In the genomic region with DNA sequence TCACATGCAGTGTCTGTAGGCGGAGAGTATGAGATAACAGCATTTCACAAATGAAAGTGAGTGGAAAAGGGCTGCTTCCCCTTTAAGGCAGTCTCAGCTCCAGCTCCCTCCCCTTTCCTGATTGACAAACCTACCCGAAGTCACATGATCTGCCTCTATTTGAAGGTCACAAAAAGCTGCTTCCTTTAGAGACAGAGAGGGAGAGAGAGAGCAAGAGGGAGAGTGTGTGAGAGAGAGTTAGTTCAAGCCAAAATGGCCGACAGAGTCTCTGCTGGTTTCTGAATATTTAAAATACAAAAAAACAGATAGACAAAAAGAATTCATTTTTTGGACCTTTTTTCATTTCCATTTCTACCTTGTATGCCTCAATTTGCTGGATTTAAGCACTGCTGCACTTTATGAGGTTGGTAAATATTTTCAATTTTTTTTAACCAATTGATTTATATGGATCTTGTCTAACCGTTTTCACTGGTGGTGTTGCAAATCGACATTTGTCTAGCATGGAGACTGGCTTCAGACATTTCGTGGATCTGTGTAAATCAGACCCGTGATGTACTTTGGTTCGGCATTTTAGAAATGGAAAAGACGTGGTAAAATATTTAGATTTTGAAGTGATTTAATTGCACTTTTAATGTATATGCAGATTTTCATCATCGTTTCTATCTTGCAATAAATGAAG, we compare ENCODE assay signal across 1 cellular context.
TF ChIP-seq lines count a peak whose summit lies in the region.

A gene with protein sequence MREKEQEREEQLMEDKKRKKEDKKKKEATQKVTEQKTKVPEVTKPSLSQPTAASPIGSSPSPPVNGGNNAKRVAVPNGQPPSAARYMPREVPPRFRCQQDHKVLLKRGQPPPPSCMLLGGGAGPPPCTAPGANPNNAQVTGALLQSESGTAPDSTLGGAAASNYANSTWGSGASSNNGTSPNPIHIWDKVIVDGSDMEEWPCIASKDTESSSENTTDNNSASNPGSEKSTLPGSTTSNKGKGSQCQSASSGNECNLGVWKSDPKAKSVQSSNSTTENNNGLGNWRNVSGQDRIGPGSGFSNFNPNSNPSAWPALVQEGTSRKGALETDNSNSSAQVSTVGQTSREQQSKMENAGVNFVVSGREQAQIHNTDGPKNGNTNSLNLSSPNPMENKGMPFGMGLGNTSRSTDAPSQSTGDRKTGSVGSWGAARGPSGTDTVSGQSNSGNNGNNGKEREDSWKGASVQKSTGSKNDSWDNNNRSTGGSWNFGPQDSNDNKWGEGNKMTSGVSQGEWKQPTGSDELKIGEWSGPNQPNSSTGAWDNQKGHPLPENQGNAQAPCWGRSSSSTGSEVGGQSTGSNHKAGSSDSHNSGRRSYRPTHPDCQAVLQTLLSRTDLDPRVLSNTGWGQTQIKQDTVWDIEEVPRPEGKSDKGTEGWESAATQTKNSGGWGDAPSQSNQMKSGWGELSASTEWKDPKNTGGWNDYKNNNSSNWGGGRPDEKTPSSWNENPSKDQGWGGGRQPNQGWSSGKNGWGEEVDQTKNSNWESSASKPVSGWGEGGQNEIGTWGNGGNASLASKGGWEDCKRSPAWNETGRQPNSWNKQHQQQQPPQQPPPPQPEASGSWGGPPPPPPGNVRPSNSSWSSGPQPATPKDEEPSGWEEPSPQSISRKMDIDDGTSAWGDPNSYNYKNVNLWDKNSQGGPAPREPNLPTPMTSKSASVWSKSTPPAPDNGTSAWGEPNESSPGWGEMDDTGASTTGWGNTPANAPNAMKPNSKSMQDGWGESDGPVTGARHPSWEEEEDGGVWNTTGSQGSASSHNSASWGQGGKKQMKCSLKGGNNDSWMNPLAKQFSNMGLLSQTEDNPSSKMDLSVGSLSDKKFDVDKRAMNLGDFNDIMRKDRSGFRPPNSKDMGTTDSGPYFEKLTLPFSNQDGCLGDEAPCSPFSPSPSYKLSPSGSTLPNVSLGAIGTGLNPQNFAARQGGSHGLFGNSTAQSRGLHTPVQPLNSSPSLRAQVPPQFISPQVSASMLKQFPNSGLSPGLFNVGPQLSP (N-terminal part only) (plus strand): TSS at position 188 of the 679 bp plus-strand sequence. CDS start 211 bp downstream, at position 399.

TF ChIP-seq in HepG2, 621 proteins besides CTCF, POLR2A, EP300 and RAD21 (continued from another document and continues in another):
- TF ChIP-seq, protein P1, sequence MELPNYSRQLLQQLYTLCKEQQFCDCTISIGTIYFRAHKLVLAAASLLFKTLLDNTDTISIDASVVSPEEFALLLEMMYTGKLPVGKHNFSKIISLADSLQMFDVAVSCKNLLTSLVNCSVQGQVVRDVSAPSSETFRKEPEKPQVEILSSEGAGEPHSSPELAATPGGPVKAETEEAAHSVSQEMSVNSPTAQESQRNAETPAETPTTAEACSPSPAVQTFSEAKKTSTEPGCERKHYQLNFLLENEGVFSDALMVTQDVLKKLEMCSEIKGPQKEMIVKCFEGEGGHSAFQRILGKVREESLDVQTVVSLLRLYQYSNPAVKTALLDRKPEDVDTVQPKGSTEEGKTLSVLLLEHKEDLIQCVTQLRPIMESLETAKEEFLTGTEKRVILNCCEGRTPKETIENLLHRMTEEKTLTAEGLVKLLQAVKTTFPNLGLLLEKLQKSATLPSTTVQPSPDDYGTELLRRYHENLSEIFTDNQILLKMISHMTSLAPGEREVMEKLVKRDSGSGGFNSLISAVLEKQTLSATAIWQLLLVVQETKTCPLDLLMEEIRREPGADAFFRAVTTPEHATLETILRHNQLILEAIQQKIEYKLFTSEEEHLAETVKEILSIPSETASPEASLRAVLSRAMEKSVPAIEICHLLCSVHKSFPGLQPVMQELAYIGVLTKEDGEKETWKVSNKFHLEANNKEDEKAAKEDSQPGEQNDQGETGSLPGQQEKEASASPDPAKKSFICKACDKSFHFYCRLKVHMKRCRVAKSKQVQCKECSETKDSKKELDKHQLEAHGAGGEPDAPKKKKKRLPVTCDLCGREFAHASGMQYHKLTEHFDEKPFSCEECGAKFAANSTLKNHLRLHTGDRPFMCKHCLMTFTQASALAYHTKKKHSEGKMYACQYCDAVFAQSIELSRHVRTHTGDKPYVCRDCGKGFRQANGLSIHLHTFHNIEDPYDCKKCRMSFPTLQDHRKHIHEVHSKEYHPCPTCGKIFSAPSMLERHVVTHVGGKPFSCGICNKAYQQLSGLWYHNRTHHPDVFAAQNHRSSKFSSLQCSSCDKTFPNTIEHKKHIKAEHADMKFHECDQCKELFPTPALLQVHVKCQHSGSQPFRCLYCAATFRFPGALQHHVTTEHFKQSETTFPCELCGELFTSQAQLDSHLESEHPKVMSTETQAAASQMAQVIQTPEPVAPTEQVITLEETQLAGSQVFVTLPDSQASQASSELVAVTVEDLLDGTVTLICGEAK (IDR thresholded peaks at IDR 0.05) = no peak
- TF ChIP-seq, protein P1 (CRISPR knock-in tag; IDR thresholded peaks at IDR 0.05) = no peak
- TF ChIP-seq CHCHD3 (CRISPR knock-in tag; IDR thresholded peaks at IDR 0.05) = no peak
- no peak for TF ChIP-seq SMARCC2 (IDR thresholded peaks at IDR 0.05)
- peak; percentile 29; the same call in 1 of the 2 replicates for TF ChIP-seq ZFP1 (CRISPR knock-in tag; IDR thresholded peaks at IDR 0.05)
- no peak for TF ChIP-seq NONO (IDR thresholded peaks at IDR 0.05)
- TF ChIP-seq NONO (CRISPR knock-in tag; conservative IDR thresholded peaks at IDR 0.05) = peak; percentile 66; the same call in 1 of the 2 replicates
- TF ChIP-seq, protein P2, sequence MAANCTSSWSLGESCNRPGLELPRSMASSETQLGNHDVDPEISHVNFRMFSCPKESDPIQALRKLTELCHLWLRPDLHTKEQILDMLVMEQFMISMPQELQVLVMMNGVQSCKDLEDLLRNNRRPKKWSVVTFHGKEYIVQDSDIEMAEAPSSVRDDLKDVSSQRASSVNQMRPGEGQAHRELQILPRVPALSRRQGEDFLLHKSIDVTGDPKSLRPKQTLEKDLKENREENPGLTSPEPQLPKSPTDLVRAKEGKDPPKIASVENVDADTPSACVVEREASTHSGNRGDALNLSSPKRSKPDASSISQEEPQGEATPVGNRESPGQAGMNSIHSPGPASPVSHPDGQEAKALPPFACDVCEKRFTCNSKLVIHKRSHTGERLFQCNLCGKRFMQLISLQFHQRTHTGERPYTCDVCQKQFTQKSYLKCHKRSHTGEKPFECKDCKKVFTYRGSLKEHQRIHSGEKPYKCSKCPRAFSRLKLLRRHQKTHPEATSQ (CRISPR knock-in tag; IDR thresholded peaks at IDR 0.05; ENCODE audit: borderline replicate concordance) = no peak
- TF ChIP-seq ZNF101 (CRISPR knock-in tag; IDR thresholded peaks at IDR 0.05; ENCODE audit: borderline replicate concordance, low read depth) = no peak
- TF ChIP-seq ZNF3 (CRISPR knock-in tag; IDR thresholded peaks at IDR 0.05) = no peak
- TF ChIP-seq KDM6A (CRISPR knock-in tag; IDR thresholded peaks at IDR 0.05; ENCODE audit: low read depth) = no peak
- TF ChIP-seq ZFY (CRISPR knock-in tag; IDR thresholded peaks at IDR 0.05) = no peak
- TF ChIP-seq ARNT (IDR thresholded peaks at IDR 0.05) = no peak
- TF ChIP-seq, protein P3, sequence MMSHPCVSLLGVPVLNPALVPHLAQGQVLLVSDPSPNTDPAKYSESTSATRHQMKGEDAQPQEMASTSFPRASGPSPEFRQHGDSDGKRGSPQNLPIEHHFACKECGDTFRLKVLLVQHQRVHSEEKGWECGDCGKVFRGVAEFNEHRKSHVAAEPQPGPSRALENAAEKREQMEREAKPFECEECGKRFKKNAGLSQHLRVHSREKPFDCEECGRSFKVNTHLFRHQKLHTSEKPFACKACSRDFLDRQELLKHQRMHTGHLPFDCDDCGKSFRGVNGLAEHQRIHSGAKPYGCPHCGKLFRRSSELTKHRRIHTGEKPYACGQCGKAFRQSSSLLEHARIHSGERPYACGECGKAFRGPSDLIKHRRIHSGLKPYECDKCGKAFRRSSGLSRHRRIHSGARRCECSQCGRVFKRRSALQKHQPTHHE (CRISPR knock-in tag; IDR thresholded peaks at IDR 0.05; ENCODE audit: borderline replicate concordance) = no peak
- TF ChIP-seq PAX8 (CRISPR knock-in tag; IDR thresholded peaks at IDR 0.05; ENCODE audit: borderline replicate concordance) = no peak
- no peak for TF ChIP-seq ZBTB38 (CRISPR knock-in tag; IDR thresholded peaks at IDR 0.05)
- no peak for TF ChIP-seq ZBTB8A (CRISPR knock-in tag; IDR thresholded peaks at IDR 0.05; ENCODE audit: borderline replicate concordance, low read depth)
- no peak for TF ChIP-seq PCBP1 (IDR thresholded peaks at IDR 0.05; ENCODE audit: borderline replicate concordance, low read depth, low read length)
- peak; percentile 33; the same call in 1 of the 2 replicates for TF ChIP-seq ETV5 (CRISPR knock-in tag; IDR thresholded peaks at IDR 0.05; ENCODE audit: borderline replicate concordance)
- no peak for TF ChIP-seq ZNF569 (CRISPR knock-in tag; IDR thresholded peaks at IDR 0.05; ENCODE audit: borderline replicate concordance)
- TF ChIP-seq ZNF30 (CRISPR knock-in tag; IDR thresholded peaks at IDR 0.05) = no peak
- TF ChIP-seq, protein P4, sequence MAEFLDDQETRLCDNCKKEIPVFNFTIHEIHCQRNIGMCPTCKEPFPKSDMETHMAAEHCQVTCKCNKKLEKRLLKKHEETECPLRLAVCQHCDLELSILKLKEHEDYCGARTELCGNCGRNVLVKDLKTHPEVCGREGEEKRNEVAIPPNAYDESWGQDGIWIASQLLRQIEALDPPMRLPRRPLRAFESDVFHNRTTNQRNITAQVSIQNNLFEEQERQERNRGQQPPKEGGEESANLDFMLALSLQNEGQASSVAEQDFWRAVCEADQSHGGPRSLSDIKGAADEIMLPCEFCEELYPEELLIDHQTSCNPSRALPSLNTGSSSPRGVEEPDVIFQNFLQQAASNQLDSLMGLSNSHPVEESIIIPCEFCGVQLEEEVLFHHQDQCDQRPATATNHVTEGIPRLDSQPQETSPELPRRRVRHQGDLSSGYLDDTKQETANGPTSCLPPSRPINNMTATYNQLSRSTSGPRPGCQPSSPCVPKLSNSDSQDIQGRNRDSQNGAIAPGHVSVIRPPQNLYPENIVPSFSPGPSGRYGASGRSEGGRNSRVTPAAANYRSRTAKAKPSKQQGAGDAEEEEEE (CRISPR knock-in tag; IDR thresholded peaks at IDR 0.05; ENCODE audit: borderline replicate concordance) = no peak
- no peak for TF ChIP-seq ZSCAN30 (CRISPR knock-in tag; IDR thresholded peaks at IDR 0.05)
- no peak for TF ChIP-seq CBFB (CRISPR knock-in tag; IDR thresholded peaks at IDR 0.05)
- TF ChIP-seq, protein P5, sequence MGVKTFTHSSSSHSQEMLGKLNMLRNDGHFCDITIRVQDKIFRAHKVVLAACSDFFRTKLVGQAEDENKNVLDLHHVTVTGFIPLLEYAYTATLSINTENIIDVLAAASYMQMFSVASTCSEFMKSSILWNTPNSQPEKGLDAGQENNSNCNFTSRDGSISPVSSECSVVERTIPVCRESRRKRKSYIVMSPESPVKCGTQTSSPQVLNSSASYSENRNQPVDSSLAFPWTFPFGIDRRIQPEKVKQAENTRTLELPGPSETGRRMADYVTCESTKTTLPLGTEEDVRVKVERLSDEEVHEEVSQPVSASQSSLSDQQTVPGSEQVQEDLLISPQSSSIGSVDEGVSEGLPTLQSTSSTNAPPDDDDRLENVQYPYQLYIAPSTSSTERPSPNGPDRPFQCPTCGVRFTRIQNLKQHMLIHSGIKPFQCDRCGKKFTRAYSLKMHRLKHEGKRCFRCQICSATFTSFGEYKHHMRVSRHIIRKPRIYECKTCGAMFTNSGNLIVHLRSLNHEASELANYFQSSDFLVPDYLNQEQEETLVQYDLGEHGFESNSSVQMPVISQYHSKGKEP (CRISPR knock-in tag; IDR thresholded peaks at IDR 0.05) = no peak
- TF ChIP-seq, protein P6, sequence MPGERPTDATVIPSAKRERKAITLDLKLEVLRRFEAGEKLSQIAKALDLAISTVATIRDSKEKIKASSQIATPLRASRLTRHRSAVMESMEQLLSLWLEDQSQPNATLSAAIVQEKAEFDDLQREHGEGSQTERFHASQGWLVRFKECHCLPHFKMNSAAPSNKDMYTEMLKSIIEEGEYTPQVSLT (CRISPR knock-in tag; IDR thresholded peaks at IDR 0.05; ENCODE audit: borderline replicate concordance, low read depth) = no peak
- TF ChIP-seq KDM5B (CRISPR knock-in tag; IDR thresholded peaks at IDR 0.05; ENCODE audit: borderline replicate concordance) = no peak
- no peak for TF ChIP-seq ZNF546 (CRISPR knock-in tag; conservative IDR thresholded peaks at IDR 0.05)
- no peak for TF ChIP-seq ZNF430 (CRISPR knock-in tag; IDR thresholded peaks at IDR 0.05)
- TF ChIP-seq STAT5B (CRISPR knock-in tag; IDR thresholded peaks at IDR 0.05) = no peak
- peak; percentile 97 for TF ChIP-seq POLR2G (IDR thresholded peaks at IDR 0.05; ENCODE audit: low read depth, low read length)
- TF ChIP-seq MZF1 (CRISPR knock-in tag; IDR thresholded peaks at IDR 0.05; ENCODE audit: borderline replicate concordance) = no peak
- TF ChIP-seq ZNF724P (CRISPR knock-in tag; IDR thresholded peaks at IDR 0.05; ENCODE audit: borderline replicate concordance) = no peak
- TF ChIP-seq MYC (CRISPR knock-in tag; IDR thresholded peaks at IDR 0.05; ENCODE audit: borderline replicate concordance) = no peak
- 0 out of 2 replicates have a peak, but pooled peaks have one; percentile 69 for TF ChIP-seq ZSCAN31 (CRISPR knock-in tag; IDR thresholded peaks at IDR 0.05; ENCODE audit: low read depth)
- no peak for TF ChIP-seq TOPORS (CRISPR knock-in tag; IDR thresholded peaks at IDR 0.05)
- TF ChIP-seq PHB2 (IDR thresholded peaks at IDR 0.05; ENCODE audit: partially characterized antibody) = no peak
- TF ChIP-seq RXRA (CRISPR knock-in tag; IDR thresholded peaks at IDR 0.05) = no peak
- no peak for TF ChIP-seq ATF7-NPFF (CRISPR knock-in tag; IDR thresholded peaks at IDR 0.05; ENCODE audit: low read depth)
